Comparison of ENCODE assay signal across 18 cellular contexts in the genomic region with DNA sequence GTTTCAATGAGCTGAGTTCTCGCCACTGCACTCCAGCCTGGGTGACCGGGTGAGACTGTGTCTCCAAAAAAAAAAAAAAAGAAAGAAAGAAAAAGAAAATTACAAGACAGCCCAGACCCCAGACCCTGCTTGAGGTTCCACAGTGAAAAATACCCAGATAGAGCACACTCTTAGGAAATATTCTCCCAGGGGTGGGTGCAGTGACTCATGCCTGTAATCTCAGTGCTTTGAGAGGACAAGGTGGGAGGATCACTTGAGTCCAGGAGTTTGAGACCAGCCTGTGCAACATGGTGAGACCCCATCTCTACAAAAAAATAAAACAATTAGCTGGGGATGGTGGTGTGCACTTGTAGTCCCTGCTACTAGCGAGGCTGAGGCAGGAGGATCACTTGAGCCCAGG. TPM values are rescaled to one million over a fixed set of nuclear protein-coding genes. Genes with fewer than 3 reads are reported as not detected.
DNase-seq lines count a peak whose midpoint lies in the region; ATAC-seq, FAIRE-seq and TF ChIP-seq lines count a peak whose summit lies in the region.
"Had no signal": no experiment of that assay in that cellular context is flagged by ENCODE, and none has a peak within 500 bp of the region (broad histone marks: within the 10 kb centered on the region; RNA-seq: fewer than 3 reads in every experiment).

No MANE protein-coding gene starts in this region.

- peaks cover 0 to 2% of the 10 kb centered on the region in 2 donors for H3K4me1 ChIP-seq in kidney (ENCODE audit: control insufficient read depth in 1 of 2, insufficient read depth in 1 of 2, low read depth in 1 of 2, low read length in 2 of 2)

- no peak overlapping the region for H3K9ac ChIP-seq in kidney (ENCODE audit: low read length in 2 of 2)
- H3K9ac ChIP-seq: SK-N-SH had no signal

- no peak overlapping the region for H3K4me3 ChIP-seq in NB4 (ENCODE audit: low read depth, low read length)
- no peak overlapping the region for H3K4me3 ChIP-seq in kidney (ENCODE audit: low read length in 2 of 2)

- H3K36me3 ChIP-seq in kidney (ENCODE audit: control insufficient read depth in 1 of 2, insufficient read depth in 2 of 2, low read length in 2 of 2), result no peaks in the 10 kb centered on the region

- peak; percentile 21 for DNase-seq in ELR (ENCODE audit: low read depth)
- DNase-seq in NB4 (ENCODE audit: low read depth), result peak; percentile 73
- DNase-seq in chondrocyte (ENCODE audit: low spot score), result peak; percentile 5
- DNase-seq in kidney, result peak; percentile 10
- no peak for DNase-seq in NCI-H524 (lab: John Stamatoyannopoulos, UW)
- no peak for DNase-seq in islet precursor cell
- no peak for DNase-seq in activated T-cell treated with anti-CD3 and anti-CD28 coated beads, Interleukin-2, amount 50 U/mL, for 1 hour
- DNase-seq: CD4-positive, alpha-beta memory T cell; DND-41; Karpas-422; NCI-H1048; NCI-H345; NCI-H69; Right ventricle myocardium superior; SK-N-SH had no signal

- ATAC-seq in HG02610 (IDR thresholded peaks at IDR 0.05; ENCODE audit: unreplicated experiment), result no peak

- H3K4me1 Mint-ChIP-seq in chondrocyte (ENCODE audit: low read depth), result peaks cover 3% of the 10 kb centered on the region
- H3K4me1 Mint-ChIP-seq: B cell; CD4-positive, alpha-beta memory T cell had no signal

- no peaks in the 10 kb centered on the region for H3K9me3 Mint-ChIP-seq in chondrocyte (ENCODE audit: low read depth)
- H3K9me3 Mint-ChIP-seq: CD4-positive, alpha-beta memory T cell had no signal

- no peak for TF ChIP-seq POLR2A in NB4 (IDR thresholded peaks at IDR 0.05; ENCODE audit: extremely low read depth, insufficient read length)

- no peak overlapping the region for H3K4me3 Mint-ChIP-seq in chondrocyte (ENCODE audit: unreplicated experiment)
- H3K4me3 Mint-ChIP-seq: B cell; CD4-positive, alpha-beta memory T cell had no signal

- no peak overlapping the region for H3K27ac Mint-ChIP-seq in chondrocyte (ENCODE audit: unreplicated experiment)
- H3K27ac Mint-ChIP-seq: B cell; CD4-positive, alpha-beta memory T cell had no signal

- no peaks in the 10 kb centered on the region for H3K9me3 ChIP-seq in kidney (ENCODE audit: control insufficient read depth in 1 of 2, low read length in 2 of 2)
- H3K9me3 ChIP-seq: SK-N-SH had no signal

- intact Hi-C loops in kidney (cut with DNase I), result no loop called here

- no peaks in the 10 kb centered on the region for H3K27me3 Mint-ChIP-seq in chondrocyte (ENCODE audit: low read depth)
- H3K27me3 Mint-ChIP-seq: CD4-positive, alpha-beta memory T cell had no signal

- TF ChIP-seq CTCF in NB4 (IDR thresholded peaks at IDR 0.05; ENCODE audit: low read depth, low read length) (no peak), chondrocyte (IDR thresholded peaks at IDR 0.05) (no peak), kidney (IDR thresholded peaks at IDR 0.05; ENCODE audit: borderline replicate concordance, extremely low read depth, insufficient read depth) (no peak)

- no peak overlapping the region for H3K27ac ChIP-seq in kidney (ENCODE audit: low read depth in 2 of 2, low read length in 2 of 2)

- H3K36me3 Mint-ChIP-seq in chondrocyte (ENCODE audit: low read depth), result no peaks in the 10 kb centered on the region
- H3K36me3 Mint-ChIP-seq: CD4-positive, alpha-beta memory T cell had no signal

- FAIRE-seq in kidney (lab: Jason Lieb, UNC), result no peak
- FAIRE-seq: H54 had no signal

RNA-seq across cellular contexts. Expression of a gene that starts 41.1 kb away (rescaled TPM):
- 32.4 to 48.5 TPM (median 46.5 TPM) in 3 replicates for total RNA-seq in chondrocyte
- 35.8 TPM for total RNA-seq in kidney
- polyA plus RNA-seq in kidney (ENCODE audit: insufficient read depth, low read depth, low replicate concordance), result 28.2 TPM

Comparison
In these comparisons a context has a peak if more than half of its experiments do, and no peak if none do; other contexts are left out.
1. DNase-seq: peak in ELR (single experiment), NB4 (single experiment), chondrocyte (single experiment) and kidney (single experiment); none in NCI-H524 (0 of 2), islet precursor cell (single experiment) and activated T-cell treated with anti-CD3 and anti-CD28 coated beads, Interleukin-2, amount 50 U/mL, for 1 hour (single experiment).